In the genomic region with DNA sequence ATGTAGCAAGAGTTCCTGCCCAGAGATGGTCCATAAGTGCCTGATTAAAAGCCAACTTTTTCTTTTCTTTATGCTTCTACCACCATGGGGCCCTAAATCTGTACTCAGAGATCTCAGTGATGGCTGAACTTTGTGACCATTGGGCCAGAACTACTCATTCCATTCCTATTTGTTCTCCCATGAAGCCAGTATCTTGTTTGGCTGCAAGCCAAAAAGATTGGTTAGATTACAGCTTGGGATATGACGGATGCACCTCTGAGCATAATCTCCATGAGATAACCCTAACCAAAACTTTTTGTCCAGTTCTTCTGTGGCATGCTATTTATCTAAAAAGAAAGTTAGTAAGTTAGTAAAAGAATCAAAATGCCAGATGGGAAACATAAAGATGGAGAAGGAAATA, we compare ENCODE assay signal across 23 cellular contexts.
"Had no signal": no experiment of that assay in that cellular context is flagged by ENCODE, and none has a peak within 500 bp of the region (broad histone marks: within the 10 kb centered on the region; RNA-seq: fewer than 3 reads in every experiment).

No MANE protein-coding gene starts in this region.

- H3K9me3 ChIP-seq: neutrophil, right lobe of liver, testis, upper lobe of right lung, vagina had no signal

- FAIRE-seq: endothelial cell of umbilical vein, islet of Langerhans had no signal

- DNase-seq: effector CD4-positive, alpha-beta T cell; endodermal cell; erythroblast; foreskin melanocyte; heart right ventricle; hypothalamus; kidney glomerular epithelial cell; mammary epithelial cell; naive thymus-derived CD4-positive, alpha-beta T cell; psoas muscle; retina; right lobe of liver; stimulated activated CD4-positive, alpha-beta T cell treated with anti-CD3 and anti-CD28 coated beads, Interleukin-4, amount 100 ng/mL, for 4 hours; stimulated activated naive B cell treated with anti-CD40 and anti-IgM and Interleukin-4, amounts not matched to agents 10 μg/mL and 1 μg/mL and 100 μg/mL, for 72 hours; stimulated activated naive CD8-positive, alpha-beta T cell treated with anti-CD3 and anti-CD28 coated beads, Interleukin-15, amount 100 ng/mL, for 72 hours; testis; upper lobe of right lung had no signal

- H3K4me1 ChIP-seq: psoas muscle, right lobe of liver, testis had no signal

- H3K27me3 ChIP-seq: heart right ventricle, neutrophil, right lobe of liver, testis, tibial nerve, upper lobe of right lung, vagina had no signal

- ATAC-seq: heart right ventricle; left lobe of liver; naive thymus-derived CD4-positive, alpha-beta T cell; psoas muscle; right lobe of liver; stimulated activated naive B cell treated with anti-CD40 and anti-IgM and Interleukin-4, amounts not matched to agents 10 μg/mL and 1 μg/mL and 100 μg/mL, for 72 hours; stimulated activated naive CD8-positive, alpha-beta T cell treated with anti-CD3 and anti-CD28 coated beads, Interleukin-15, amount 100 ng/mL, for 72 hours; upper lobe of right lung had no signal

- H3K36me3 ChIP-seq: heart right ventricle, neutrophil, right lobe of liver, upper lobe of right lung, vagina had no signal

- H3K4me3 ChIP-seq: heart right ventricle, psoas muscle, right lobe of liver, testis, tibial nerve, upper lobe of right lung, vagina had no signal

- H3K27ac ChIP-seq: heart right ventricle, neutrophil, psoas muscle, right lobe of liver, testis, tibial nerve, upper lobe of right lung, vagina had no signal
